ENCODE assay signal across 1 cellular context in the genomic region with DNA sequence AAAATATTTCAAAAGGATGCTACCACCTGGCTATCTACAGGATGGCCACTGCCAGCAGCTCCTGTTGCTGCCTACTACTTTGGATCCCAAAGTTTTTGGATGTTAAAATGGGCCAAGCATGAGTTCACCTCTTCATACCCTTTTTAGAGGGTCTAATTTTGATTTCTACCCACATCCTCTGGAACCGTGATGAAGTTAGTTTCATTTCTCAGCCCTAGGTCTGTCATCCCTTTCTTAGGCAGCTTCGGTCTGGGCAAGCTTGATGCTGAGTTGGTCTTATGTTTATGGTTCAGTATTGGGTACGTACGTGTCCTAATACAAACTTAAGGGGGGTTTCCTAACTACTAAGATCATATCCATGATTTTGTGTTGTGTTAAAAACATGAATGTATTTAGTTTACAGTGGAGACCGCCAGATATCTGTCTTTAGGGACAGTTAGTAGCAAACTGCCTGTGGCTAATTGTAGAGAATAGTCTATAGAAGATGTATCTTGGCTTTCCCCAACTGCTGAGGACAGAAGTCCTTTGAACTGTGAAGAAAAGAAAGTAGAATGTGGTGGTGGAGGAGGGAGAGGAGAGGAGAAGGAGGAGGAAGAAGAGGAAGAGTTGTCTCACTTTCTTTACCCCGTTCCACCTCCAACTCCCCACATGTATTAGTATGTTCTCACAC.
TF ChIP-seq lines count a peak whose summit lies in the region.

No MANE protein-coding gene starts in this region.

TF ChIP-seq in GM12878, 131 proteins besides CTCF, POLR2A, EP300 and RAD21 (continued from another document):
- TF ChIP-seq, protein P1, sequence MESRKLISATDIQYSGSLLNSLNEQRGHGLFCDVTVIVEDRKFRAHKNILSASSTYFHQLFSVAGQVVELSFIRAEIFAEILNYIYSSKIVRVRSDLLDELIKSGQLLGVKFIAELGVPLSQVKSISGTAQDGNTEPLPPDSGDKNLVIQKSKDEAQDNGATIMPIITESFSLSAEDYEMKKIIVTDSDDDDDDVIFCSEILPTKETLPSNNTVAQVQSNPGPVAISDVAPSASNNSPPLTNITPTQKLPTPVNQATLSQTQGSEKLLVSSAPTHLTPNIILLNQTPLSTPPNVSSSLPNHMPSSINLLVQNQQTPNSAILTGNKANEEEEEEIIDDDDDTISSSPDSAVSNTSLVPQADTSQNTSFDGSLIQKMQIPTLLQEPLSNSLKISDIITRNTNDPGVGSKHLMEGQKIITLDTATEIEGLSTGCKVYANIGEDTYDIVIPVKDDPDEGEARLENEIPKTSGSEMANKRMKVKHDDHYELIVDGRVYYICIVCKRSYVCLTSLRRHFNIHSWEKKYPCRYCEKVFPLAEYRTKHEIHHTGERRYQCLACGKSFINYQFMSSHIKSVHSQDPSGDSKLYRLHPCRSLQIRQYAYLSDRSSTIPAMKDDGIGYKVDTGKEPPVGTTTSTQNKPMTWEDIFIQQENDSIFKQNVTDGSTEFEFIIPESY (IDR thresholded peaks at IDR 0.05): no peak
- TF ChIP-seq, protein P2, sequence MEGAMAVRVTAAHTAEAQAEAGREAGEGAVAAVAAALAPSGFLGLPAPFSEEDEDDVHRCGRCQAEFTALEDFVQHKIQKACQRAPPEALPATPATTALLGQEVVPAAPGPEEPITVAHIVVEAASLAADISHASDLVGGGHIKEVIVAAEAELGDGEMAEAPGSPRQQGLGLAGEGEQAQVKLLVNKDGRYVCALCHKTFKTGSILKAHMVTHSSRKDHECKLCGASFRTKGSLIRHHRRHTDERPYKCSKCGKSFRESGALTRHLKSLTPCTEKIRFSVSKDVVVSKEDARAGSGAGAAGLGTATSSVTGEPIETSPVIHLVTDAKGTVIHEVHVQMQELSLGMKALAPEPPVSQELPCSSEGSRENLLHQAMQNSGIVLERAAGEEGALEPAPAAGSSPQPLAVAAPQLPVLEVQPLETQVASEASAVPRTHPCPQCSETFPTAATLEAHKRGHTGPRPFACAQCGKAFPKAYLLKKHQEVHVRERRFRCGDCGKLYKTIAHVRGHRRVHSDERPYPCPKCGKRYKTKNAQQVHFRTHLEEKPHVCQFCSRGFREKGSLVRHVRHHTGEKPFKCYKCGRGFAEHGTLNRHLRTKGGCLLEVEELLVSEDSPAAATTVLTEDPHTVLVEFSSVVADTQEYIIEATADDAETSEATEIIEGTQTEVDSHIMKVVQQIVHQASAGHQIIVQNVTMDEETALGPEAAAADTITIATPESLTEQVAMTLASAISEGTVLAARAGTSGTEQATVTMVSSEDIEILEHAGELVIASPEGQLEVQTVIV (IDR thresholded peaks at IDR 0.05; ENCODE audit: borderline replicate concordance, partially characterized antibody): no peak
- TF ChIP-seq, protein P3, sequence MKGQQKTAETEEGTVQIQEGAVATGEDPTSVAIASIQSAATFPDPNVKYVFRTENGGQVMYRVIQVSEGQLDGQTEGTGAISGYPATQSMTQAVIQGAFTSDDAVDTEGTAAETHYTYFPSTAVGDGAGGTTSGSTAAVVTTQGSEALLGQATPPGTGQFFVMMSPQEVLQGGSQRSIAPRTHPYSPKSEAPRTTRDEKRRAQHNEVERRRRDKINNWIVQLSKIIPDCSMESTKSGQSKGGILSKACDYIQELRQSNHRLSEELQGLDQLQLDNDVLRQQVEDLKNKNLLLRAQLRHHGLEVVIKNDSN (IDR thresholded peaks at IDR 0.05; ENCODE audit: borderline replicate concordance, extremely low read length, insufficient read depth, low read depth, low read length): no peak
- TF ChIP-seq, protein P4, sequence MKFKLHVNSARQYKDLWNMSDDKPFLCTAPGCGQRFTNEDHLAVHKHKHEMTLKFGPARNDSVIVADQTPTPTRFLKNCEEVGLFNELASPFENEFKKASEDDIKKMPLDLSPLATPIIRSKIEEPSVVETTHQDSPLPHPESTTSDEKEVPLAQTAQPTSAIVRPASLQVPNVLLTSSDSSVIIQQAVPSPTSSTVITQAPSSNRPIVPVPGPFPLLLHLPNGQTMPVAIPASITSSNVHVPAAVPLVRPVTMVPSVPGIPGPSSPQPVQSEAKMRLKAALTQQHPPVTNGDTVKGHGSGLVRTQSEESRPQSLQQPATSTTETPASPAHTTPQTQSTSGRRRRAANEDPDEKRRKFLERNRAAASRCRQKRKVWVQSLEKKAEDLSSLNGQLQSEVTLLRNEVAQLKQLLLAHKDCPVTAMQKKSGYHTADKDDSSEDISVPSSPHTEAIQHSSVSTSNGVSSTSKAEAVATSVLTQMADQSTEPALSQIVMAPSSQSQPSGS (IDR thresholded peaks at IDR 0.05; ENCODE audit: low read length): 0 out of 2 replicates have a peak, but pooled peaks have one; percentile 11
- TF ChIP-seq, protein P5, sequence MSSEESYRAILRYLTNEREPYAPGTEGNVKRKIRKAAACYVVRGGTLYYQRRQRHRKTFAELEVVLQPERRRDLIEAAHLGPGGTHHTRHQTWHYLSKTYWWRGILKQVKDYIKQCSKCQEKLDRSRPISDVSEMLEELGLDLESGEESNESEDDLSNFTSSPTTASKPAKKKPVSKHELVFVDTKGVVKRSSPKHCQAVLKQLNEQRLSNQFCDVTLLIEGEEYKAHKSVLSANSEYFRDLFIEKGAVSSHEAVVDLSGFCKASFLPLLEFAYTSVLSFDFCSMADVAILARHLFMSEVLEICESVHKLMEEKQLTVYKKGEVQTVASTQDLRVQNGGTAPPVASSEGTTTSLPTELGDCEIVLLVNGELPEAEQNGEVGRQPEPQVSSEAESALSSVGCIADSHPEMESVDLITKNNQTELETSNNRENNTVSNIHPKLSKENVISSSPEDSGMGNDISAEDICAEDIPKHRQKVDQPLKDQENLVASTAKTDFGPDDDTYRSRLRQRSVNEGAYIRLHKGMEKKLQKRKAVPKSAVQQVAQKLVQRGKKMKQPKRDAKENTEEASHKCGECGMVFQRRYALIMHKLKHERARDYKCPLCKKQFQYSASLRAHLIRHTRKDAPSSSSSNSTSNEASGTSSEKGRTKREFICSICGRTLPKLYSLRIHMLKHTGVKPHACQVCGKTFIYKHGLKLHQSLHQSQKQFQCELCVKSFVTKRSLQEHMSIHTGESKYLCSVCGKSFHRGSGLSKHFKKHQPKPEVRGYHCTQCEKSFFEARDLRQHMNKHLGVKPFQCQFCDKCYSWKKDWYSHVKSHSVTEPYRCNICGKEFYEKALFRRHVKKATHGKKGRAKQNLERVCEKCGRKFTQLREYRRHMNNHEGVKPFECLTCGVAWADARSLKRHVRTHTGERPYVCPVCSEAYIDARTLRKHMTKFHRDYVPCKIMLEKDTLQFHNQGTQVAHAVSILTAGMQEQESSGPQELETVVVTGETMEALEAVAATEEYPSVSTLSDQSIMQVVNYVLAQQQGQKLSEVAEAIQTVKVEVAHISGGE (CRISPR knock-in tag; IDR thresholded peaks at IDR 0.05): no peak
- TF ChIP-seq KAT2A (conservative IDR thresholded peaks at IDR 0.05; ENCODE audit: control insufficient read depth, low read depth, low read length) (no peak), NFIC (IDR thresholded peaks at IDR 0.05; ENCODE audit: low read depth, low read length) (peak; percentile 82), FOXM1 (IDR thresholded peaks at IDR 0.05; ENCODE audit: low read depth, low read length) (no peak), FOXK2 (IDR thresholded peaks at IDR 0.05) (no peak), TARDBP (IDR thresholded peaks at IDR 0.05; ENCODE audit: borderline replicate concordance) (no peak), IKZF2 (IDR thresholded peaks at IDR 0.05) (no peak), EED (IDR thresholded peaks at IDR 0.05; ENCODE audit: low read depth) (peak; percentile 55), MTA2 (IDR thresholded peaks at IDR 0.05; ENCODE audit: low read depth) (no peak), SMAD5 (IDR thresholded peaks at IDR 0.05; ENCODE audit: low read depth) (no peak), RUNX3 (IDR thresholded peaks at IDR 0.05; ENCODE audit: low read length) (peak; percentile 56), GATAD2B (conservative IDR thresholded peaks at IDR 0.05; ENCODE audit: low read depth) (no peak)
